Comparison of ENCODE assay signal across 1 cellular context in genomic region chr12:6057693-6058092, GRCh38.
TF ChIP-seq lines count a peak whose summit lies in the region.

No MANE protein-coding gene starts in this region.

TF ChIP-seq in H1, 55 proteins besides CTCF, POLR2A, EP300 and RAD21 (continued from another document):
- TF ChIP-seq, protein P1, sequence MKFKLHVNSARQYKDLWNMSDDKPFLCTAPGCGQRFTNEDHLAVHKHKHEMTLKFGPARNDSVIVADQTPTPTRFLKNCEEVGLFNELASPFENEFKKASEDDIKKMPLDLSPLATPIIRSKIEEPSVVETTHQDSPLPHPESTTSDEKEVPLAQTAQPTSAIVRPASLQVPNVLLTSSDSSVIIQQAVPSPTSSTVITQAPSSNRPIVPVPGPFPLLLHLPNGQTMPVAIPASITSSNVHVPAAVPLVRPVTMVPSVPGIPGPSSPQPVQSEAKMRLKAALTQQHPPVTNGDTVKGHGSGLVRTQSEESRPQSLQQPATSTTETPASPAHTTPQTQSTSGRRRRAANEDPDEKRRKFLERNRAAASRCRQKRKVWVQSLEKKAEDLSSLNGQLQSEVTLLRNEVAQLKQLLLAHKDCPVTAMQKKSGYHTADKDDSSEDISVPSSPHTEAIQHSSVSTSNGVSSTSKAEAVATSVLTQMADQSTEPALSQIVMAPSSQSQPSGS (IDR thresholded peaks at IDR 0.05; ENCODE audit: low read length) = 0 out of 2 replicates have a peak, but pooled peaks have one; percentile 28
- TF ChIP-seq SP2 (IDR thresholded peaks at IDR 0.05; ENCODE audit: low read length) (no peak), BACH1 (IDR thresholded peaks at IDR 0.05; ENCODE audit: low read length) (0 out of 2 replicates have a peak, but pooled peaks have one; percentile 22), PHF8 (conservative IDR thresholded peaks at IDR 0.05; ENCODE audit: low read depth, low read length) (no peak), CREB1 (IDR thresholded peaks at IDR 0.05) (peak; percentile 30; the same call in 1 of the 2 replicates), CEBPB (IDR thresholded peaks at IDR 0.05; ENCODE audit: low read depth, low read length) (no peak), JUN (IDR thresholded peaks at IDR 0.05; ENCODE audit: low read depth, low read length) (no peak), MAFK (IDR thresholded peaks at IDR 0.05; ENCODE audit: low read depth, low read length) (no peak), RNF2 (IDR thresholded peaks at IDR 0.05; ENCODE audit: borderline replicate concordance, low read depth, low read length, missing control alignments, poor library complexity, severe bottlenecking) (no peak), YY1 (IDR thresholded peaks at IDR 0.05; ENCODE audit: low read depth, low read length) (peak; percentile 72; the same call in 1 of the 2 replicates), MAX (IDR thresholded peaks at IDR 0.05) (peak; percentile 46; the same call in 1 of the 2 replicates), POLR2AphosphoS5 (IDR thresholded peaks at IDR 0.05; ENCODE audit: low read depth, low read length) (no peak), RFX5 (IDR thresholded peaks at IDR 0.05; ENCODE audit: borderline replicate concordance, low read depth, low read length) (no peak), SIRT6 (IDR thresholded peaks at IDR 0.05; ENCODE audit: low read length) (no peak), FOSL1 (IDR thresholded peaks at IDR 0.05; ENCODE audit: insufficient read depth, low read depth, low read length) (no peak), KDM4A (IDR thresholded peaks at IDR 0.05; ENCODE audit: low read depth, low read length, severe bottlenecking) (no peak), TEAD4 (IDR thresholded peaks at IDR 0.05; ENCODE audit: low read depth, low read length) (no peak), JUND (IDR thresholded peaks at IDR 0.05; ENCODE audit: low read length) (no peak), TCF12 (IDR thresholded peaks at IDR 0.05; ENCODE audit: low read depth, low read length) (no peak), GTF2F1 (IDR thresholded peaks at IDR 0.05; ENCODE audit: borderline replicate concordance, low read depth, low read length) (no peak), GABPA (IDR thresholded peaks at IDR 0.05; ENCODE audit: borderline replicate concordance, insufficient read depth, low read length) (no peak), TBP (IDR thresholded peaks at IDR 0.05; ENCODE audit: low read depth, low read length) (0 out of 2 replicates have a peak, but pooled peaks have one; percentile 23), SP1 (IDR thresholded peaks at IDR 0.05; ENCODE audit: low read depth, low read length) (no peak), SRF (IDR thresholded peaks at IDR 0.05; ENCODE audit: low read depth, low read length) (no peak), EGR1 (IDR thresholded peaks at IDR 0.05; ENCODE audit: borderline replicate concordance, low read depth, low read length) (no peak), ASH2L (IDR thresholded peaks at IDR 0.05; ENCODE audit: low read length) (peak; percentile 52), CBX8 (IDR thresholded peaks at IDR 0.05; ENCODE audit: borderline replicate concordance, low read depth, low read length) (no peak), HDAC2 (IDR thresholded peaks at IDR 0.05; ENCODE audit: borderline replicate concordance in 1 of 2, low read depth in 2 of 2, low read length in 2 of 2) (no peak), RXRA (IDR thresholded peaks at IDR 0.05; ENCODE audit: insufficient read depth, low read depth, low read length) (no peak), POU5F1 (IDR thresholded peaks at IDR 0.05; ENCODE audit: low read depth, low read length) (no peak), NRF1 (IDR thresholded peaks at IDR 0.05; ENCODE audit: low read depth, low read length) (no peak), HDAC6 (IDR thresholded peaks at IDR 0.05; ENCODE audit: low read depth, low read length) (no peak), TAF7 (optimal IDR thresholded peaks at IDR 0.05; ENCODE audit: borderline replicate concordance, low read depth, low read length) (no peak), EZH2 (IDR thresholded peaks at IDR 0.05; ENCODE audit: low read depth, low read length, severe bottlenecking) (no peak), SIX5 (IDR thresholded peaks at IDR 0.05; ENCODE audit: low read depth, low read length) (no peak), BCL11A (IDR thresholded peaks at IDR 0.05; ENCODE audit: low read depth in 2 of 2, low read length in 2 of 2) (no peak), SIN3A (conservative IDR thresholded peaks at IDR 0.05 in 1 of 2, IDR thresholded peaks at IDR 0.05 in 1 of 2; ENCODE audit: low read depth in 1 of 2, low read length in 2 of 2) (peak in 1 of 2 experiments; percentile 44; a peak in 1 of 4 replicates), RBBP5 (IDR thresholded peaks at IDR 0.05; ENCODE audit: borderline replicate concordance, low read depth, low read length) (0 out of 2 replicates have a peak, but pooled peaks have one; percentile 53), SUZ12 (IDR thresholded peaks at IDR 0.05; ENCODE audit: low read length) (no peak), TAF1 (IDR thresholded peaks at IDR 0.05; ENCODE audit: low read depth, low read length) (no peak; the same call in 1 of the 2 replicates), BRCA1 (IDR thresholded peaks at IDR 0.05; ENCODE audit: low read depth, low read length) (no peak)
- TF ChIP-seq, protein P2, sequence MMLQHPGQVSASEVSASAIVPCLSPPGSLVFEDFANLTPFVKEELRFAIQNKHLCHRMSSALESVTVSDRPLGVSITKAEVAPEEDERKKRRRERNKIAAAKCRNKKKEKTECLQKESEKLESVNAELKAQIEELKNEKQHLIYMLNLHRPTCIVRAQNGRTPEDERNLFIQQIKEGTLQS (IDR thresholded peaks at IDR 0.05; ENCODE audit: insufficient read depth, low read depth, low read length) = no peak
- TF ChIP-seq, protein P3, sequence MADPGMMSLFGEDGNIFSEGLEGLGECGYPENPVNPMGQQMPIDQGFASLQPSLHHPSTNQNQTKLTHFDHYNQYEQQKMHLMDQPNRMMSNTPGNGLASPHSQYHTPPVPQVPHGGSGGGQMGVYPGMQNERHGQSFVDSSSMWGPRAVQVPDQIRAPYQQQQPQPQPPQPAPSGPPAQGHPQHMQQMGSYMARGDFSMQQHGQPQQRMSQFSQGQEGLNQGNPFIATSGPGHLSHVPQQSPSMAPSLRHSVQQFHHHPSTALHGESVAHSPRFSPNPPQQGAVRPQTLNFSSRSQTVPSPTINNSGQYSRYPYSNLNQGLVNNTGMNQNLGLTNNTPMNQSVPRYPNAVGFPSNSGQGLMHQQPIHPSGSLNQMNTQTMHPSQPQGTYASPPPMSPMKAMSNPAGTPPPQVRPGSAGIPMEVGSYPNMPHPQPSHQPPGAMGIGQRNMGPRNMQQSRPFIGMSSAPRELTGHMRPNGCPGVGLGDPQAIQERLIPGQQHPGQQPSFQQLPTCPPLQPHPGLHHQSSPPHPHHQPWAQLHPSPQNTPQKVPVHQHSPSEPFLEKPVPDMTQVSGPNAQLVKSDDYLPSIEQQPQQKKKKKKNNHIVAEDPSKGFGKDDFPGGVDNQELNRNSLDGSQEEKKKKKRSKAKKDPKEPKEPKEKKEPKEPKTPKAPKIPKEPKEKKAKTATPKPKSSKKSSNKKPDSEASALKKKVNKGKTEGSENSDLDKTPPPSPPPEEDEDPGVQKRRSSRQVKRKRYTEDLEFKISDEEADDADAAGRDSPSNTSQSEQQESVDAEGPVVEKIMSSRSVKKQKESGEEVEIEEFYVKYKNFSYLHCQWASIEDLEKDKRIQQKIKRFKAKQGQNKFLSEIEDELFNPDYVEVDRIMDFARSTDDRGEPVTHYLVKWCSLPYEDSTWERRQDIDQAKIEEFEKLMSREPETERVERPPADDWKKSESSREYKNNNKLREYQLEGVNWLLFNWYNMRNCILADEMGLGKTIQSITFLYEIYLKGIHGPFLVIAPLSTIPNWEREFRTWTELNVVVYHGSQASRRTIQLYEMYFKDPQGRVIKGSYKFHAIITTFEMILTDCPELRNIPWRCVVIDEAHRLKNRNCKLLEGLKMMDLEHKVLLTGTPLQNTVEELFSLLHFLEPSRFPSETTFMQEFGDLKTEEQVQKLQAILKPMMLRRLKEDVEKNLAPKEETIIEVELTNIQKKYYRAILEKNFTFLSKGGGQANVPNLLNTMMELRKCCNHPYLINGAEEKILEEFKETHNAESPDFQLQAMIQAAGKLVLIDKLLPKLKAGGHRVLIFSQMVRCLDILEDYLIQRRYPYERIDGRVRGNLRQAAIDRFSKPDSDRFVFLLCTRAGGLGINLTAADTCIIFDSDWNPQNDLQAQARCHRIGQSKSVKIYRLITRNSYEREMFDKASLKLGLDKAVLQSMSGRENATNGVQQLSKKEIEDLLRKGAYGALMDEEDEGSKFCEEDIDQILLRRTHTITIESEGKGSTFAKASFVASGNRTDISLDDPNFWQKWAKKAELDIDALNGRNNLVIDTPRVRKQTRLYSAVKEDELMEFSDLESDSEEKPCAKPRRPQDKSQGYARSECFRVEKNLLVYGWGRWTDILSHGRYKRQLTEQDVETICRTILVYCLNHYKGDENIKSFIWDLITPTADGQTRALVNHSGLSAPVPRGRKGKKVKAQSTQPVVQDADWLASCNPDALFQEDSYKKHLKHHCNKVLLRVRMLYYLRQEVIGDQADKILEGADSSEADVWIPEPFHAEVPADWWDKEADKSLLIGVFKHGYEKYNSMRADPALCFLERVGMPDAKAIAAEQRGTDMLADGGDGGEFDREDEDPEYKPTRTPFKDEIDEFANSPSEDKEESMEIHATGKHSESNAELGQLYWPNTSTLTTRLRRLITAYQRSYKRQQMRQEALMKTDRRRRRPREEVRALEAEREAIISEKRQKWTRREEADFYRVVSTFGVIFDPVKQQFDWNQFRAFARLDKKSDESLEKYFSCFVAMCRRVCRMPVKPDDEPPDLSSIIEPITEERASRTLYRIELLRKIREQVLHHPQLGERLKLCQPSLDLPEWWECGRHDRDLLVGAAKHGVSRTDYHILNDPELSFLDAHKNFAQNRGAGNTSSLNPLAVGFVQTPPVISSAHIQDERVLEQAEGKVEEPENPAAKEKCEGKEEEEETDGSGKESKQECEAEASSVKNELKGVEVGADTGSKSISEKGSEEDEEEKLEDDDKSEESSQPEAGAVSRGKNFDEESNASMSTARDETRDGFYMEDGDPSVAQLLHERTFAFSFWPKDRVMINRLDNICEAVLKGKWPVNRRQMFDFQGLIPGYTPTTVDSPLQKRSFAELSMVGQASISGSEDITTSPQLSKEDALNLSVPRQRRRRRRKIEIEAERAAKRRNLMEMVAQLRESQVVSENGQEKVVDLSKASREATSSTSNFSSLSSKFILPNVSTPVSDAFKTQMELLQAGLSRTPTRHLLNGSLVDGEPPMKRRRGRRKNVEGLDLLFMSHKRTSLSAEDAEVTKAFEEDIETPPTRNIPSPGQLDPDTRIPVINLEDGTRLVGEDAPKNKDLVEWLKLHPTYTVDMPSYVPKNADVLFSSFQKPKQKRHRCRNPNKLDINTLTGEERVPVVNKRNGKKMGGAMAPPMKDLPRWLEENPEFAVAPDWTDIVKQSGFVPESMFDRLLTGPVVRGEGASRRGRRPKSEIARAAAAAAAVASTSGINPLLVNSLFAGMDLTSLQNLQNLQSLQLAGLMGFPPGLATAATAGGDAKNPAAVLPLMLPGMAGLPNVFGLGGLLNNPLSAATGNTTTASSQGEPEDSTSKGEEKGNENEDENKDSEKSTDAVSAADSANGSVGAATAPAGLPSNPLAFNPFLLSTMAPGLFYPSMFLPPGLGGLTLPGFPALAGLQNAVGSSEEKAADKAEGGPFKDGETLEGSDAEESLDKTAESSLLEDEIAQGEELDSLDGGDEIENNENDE (IDR thresholded peaks at IDR 0.05; ENCODE audit: insufficient replicate concordance, low read length) = no peak
